In genomic region chr20:34045294-34045693, GRCh38 we compare ENCODE assay signal across 8 cellular contexts. TPM values are rescaled to one million over a fixed set of nuclear protein-coding genes. Genes with fewer than 3 reads are reported as not detected.
DNase-seq lines count a peak whose midpoint lies in the region; ATAC-seq lines count a peak whose summit lies in the region.

No MANE protein-coding gene starts in this region.

- H3K4me3 Mint-ChIP-seq in stimulated activated naive CD8-positive, alpha-beta T cell treated with anti-CD3 and anti-CD28 coated beads, Interleukin-15, Interleukin-2, amounts not matched to agents 100 ng/mL and 50 ng/mL, for 24 hours, result no peak overlapping the region
- H3K4me3 Mint-ChIP-seq in stimulated activated naive CD8-positive, alpha-beta T cell treated with anti-CD3 and anti-CD28 coated beads, Interleukin-15, amount 100 ng/mL, for 72 hours, result no peak overlapping the region

- H3K27me3 Mint-ChIP-seq in stimulated activated naive CD8-positive, alpha-beta T cell treated with anti-CD3 and anti-CD28 coated beads, Interleukin-15, Interleukin-2, amounts not matched to agents 100 ng/mL and 50 ng/mL, for 24 hours, result no peaks in the 10 kb centered on the region
- no peaks in the 10 kb centered on the region for H3K27me3 Mint-ChIP-seq in stimulated activated naive CD8-positive, alpha-beta T cell treated with anti-CD3 and anti-CD28 coated beads, Interleukin-15, amount 100 ng/mL, for 72 hours

- H3K4me1 Mint-ChIP-seq in stimulated activated naive CD8-positive, alpha-beta T cell treated with anti-CD3 and anti-CD28 coated beads, Interleukin-15, Interleukin-2, amounts not matched to agents 100 ng/mL and 50 ng/mL, for 24 hours (ENCODE audit: low read depth), result peaks cover 70% of the 10 kb centered on the region
- peaks cover 78% of the 10 kb centered on the region for H3K4me1 Mint-ChIP-seq in stimulated activated naive CD8-positive, alpha-beta T cell treated with anti-CD3 and anti-CD28 coated beads, Interleukin-15, amount 100 ng/mL, for 72 hours

- no peaks in the 10 kb centered on the region for H3K9me3 ChIP-seq in effector memory CD4-positive, alpha-beta T cell (ENCODE audit: control insufficient read depth, low read length)

- H3K36me3 Mint-ChIP-seq in stimulated activated naive CD8-positive, alpha-beta T cell treated with anti-CD3 and anti-CD28 coated beads, Interleukin-15, Interleukin-2, amounts not matched to agents 100 ng/mL and 50 ng/mL, for 24 hours (ENCODE audit: low read depth), result peaks cover 12% of the 10 kb centered on the region

- H3K27ac Mint-ChIP-seq in stimulated activated naive CD8-positive, alpha-beta T cell treated with anti-CD3 and anti-CD28 coated beads, Interleukin-15, Interleukin-2, amounts not matched to agents 100 ng/mL and 50 ng/mL, for 24 hours, result peak overlapping the region; percentile 17
- no peak overlapping the region for H3K27ac Mint-ChIP-seq in stimulated activated naive CD8-positive, alpha-beta T cell treated with anti-CD3 and anti-CD28 coated beads, Interleukin-15, amount 100 ng/mL, for 72 hours

- ATAC-seq in stimulated activated naive CD8-positive, alpha-beta T cell treated with anti-CD3 and anti-CD28 coated beads, Interleukin-15, amount 100 ng/mL, for 72 hours, result no peak
- ATAC-seq in GM21526 (IDR thresholded peaks at IDR 0.05; ENCODE audit: low FRiP score, unreplicated experiment), result no peak
- ATAC-seq in HG03280 (IDR thresholded peaks at IDR 0.05; ENCODE audit: unreplicated experiment), result no peak

- no peaks in the 10 kb centered on the region for H3K27me3 ChIP-seq in effector memory CD4-positive, alpha-beta T cell (replicated peaks; ENCODE audit: control insufficient read depth, insufficient read depth, low read length, poor library complexity, severe bottlenecking)

- no peak for DNase-seq in stimulated activated naive CD8-positive, alpha-beta T cell treated with anti-CD3 and anti-CD28 coated beads, Interleukin-15, amount 100 ng/mL, for 72 hours
- DNase-seq in dermis blood vessel endothelial cell, result peak; percentile 58
- DNase-seq in medulla oblongata (ENCODE audit: extremely low spot score), result peak; percentile 35
- no peak for DNase-seq in effector memory CD4-positive, alpha-beta T cell
- no peak for DNase-seq in activated CD4-positive, alpha-beta T cell treated with anti-CD3 and anti-CD28 coated beads, Interleukin-2, amount 50 U/mL, for 48 hours

- no peak overlapping the region for H3K27ac ChIP-seq in effector memory CD4-positive, alpha-beta T cell (ENCODE audit: insufficient read depth, low read length, poor library complexity, severe bottlenecking)

- H3K4me3 ChIP-seq in effector memory CD4-positive, alpha-beta T cell (ENCODE audit: insufficient read depth, low read depth, low read length, poor library complexity, severe bottlenecking), result no peak overlapping the region

- peaks cover 4% of the 10 kb centered on the region for H3K4me1 ChIP-seq in effector memory CD4-positive, alpha-beta T cell (ENCODE audit: control insufficient read depth, insufficient read depth, low read length, poor library complexity, severe bottlenecking)

- H3K9me3 Mint-ChIP-seq in stimulated activated naive CD8-positive, alpha-beta T cell treated with anti-CD3 and anti-CD28 coated beads, Interleukin-15, Interleukin-2, amounts not matched to agents 100 ng/mL and 50 ng/mL, for 24 hours, result no peaks in the 10 kb centered on the region
- no peaks in the 10 kb centered on the region for H3K9me3 Mint-ChIP-seq in stimulated activated naive CD8-positive, alpha-beta T cell treated with anti-CD3 and anti-CD28 coated beads, Interleukin-15, amount 100 ng/mL, for 72 hours

- peaks cover 5% of the 10 kb centered on the region for H3K36me3 ChIP-seq in effector memory CD4-positive, alpha-beta T cell (ENCODE audit: control insufficient read depth, insufficient read depth, low read length)

RNA-seq across cellular contexts. Expression of gene RALY, which starts 51.6 kb away (rescaled TPM):
- 71.0 and 99.9 TPM in 2 replicates for total RNA-seq in dermis blood vessel endothelial cell

Comparison
In these comparisons a context has a peak if more than half of its experiments do, and no peak if none do; other contexts are left out.
1. DNase-seq: peak in dermis blood vessel endothelial cell (single experiment) and medulla oblongata (single experiment); none in stimulated activated naive CD8-positive, alpha-beta T cell treated with anti-CD3 and anti-CD28 coated beads, Interleukin-15, amount 100 ng/mL, for 72 hours (0 of 2), effector memory CD4-positive, alpha-beta T cell (0 of 3) and activated CD4-positive, alpha-beta T cell treated with anti-CD3 and anti-CD28 coated beads, Interleukin-2, amount 50 U/mL, for 48 hours (0 of 2).